In the genomic region with DNA sequence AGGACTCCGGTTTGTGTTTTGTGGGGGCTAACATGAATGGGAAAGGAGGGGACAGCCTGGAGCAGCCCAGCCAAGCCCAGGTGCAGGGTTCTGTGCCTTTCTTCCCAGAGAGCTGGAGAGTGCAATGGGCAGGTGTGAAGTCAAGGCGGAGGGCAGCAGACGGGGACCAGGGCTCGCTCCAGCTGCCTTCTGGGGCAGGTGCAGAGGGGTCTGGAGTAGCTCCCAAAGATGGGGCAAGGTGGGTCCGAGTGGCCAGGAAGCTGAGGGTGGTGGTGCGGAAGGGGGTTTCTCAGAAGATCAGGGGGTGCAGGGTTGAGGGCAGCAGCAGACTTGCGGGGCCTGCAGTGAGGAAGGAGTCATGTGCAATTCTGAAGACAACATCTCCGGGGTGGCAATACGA, we compare ENCODE assay signal across 19 cellular contexts.
"Had no signal": no experiment of that assay in that cellular context is flagged by ENCODE, and none has a peak within 500 bp of the region (broad histone marks: within the 10 kb centered on the region; RNA-seq: fewer than 3 reads in every experiment).

No MANE protein-coding gene starts in this region.

- H3K27ac Mint-ChIP-seq: memory B cell; natural killer cell; stimulated activated effector memory CD8-positive, alpha-beta T cell treated with anti-CD3 and anti-CD28 coated beads, Interleukin-12 subunit alpha, Interleukin-12 subunit beta, amount 100 ng/mL, for 72 hours had no signal

- H3K9me3 Mint-ChIP-seq: memory B cell; natural killer cell; stimulated activated effector memory CD8-positive, alpha-beta T cell treated with anti-CD3 and anti-CD28 coated beads, Interleukin-12 subunit alpha, Interleukin-12 subunit beta, amount 100 ng/mL, for 72 hours had no signal

- ATAC-seq: esophagus mucosa; gastrocnemius medialis; heart left ventricle; left lobe of liver; natural killer cell; psoas muscle; right cardiac atrium; stimulated activated effector memory CD8-positive, alpha-beta T cell treated with anti-CD3 and anti-CD28 coated beads, Interleukin-12 subunit alpha, Interleukin-12 subunit beta, amount 100 ng/mL, for 72 hours had no signal

- H3K4me3 Mint-ChIP-seq: memory B cell; natural killer cell; stimulated activated effector memory CD8-positive, alpha-beta T cell treated with anti-CD3 and anti-CD28 coated beads, Interleukin-12 subunit alpha, Interleukin-12 subunit beta, amount 100 ng/mL, for 72 hours had no signal

- DNase-seq: dorsolateral prefrontal cortex; effector CD4-positive, alpha-beta T cell; foreskin fibroblast; gastrocnemius medialis; heart left ventricle; kidney; natural killer cell; nucleus accumbens; psoas muscle; sigmoid colon; stimulated activated CD4-positive, alpha-beta T cell treated with anti-CD3 and anti-CD28 coated beads, Interleukin-2, amount 100 ng/mL, for 24 hours; stimulated activated CD4-positive, alpha-beta T cell treated with anti-CD3 and anti-CD28 coated beads, Interleukin-4, amount 100 ng/mL, for 24 hours; stimulated activated naive CD4-positive, alpha-beta T cell treated with Interleukin-2 at 50 U/mL for 16 hours; upper lobe of left lung had no signal

- H3K36me3 Mint-ChIP-seq: natural killer cell had no signal
